Comparison of ENCODE assay signal across 8 cellular contexts in genomic region chr10:30058570-30059132, GRCh38. TPM values are rescaled to one million over a fixed set of nuclear protein-coding genes. Genes with fewer than 3 reads are reported as not detected.
DNase-seq lines count a peak whose midpoint lies in the region; ATAC-seq and TF ChIP-seq lines count a peak whose summit lies in the region.

No MANE protein-coding gene starts in this region.

- H3K9me3 ChIP-seq in endodermal cell (ENCODE audit: control insufficient read depth, low read length): no peaks in the 10 kb centered on the region

- ATAC-seq in GM19452 (IDR thresholded peaks at IDR 0.05; ENCODE audit: unreplicated experiment): no peak
- no peak for ATAC-seq in HG03460 (IDR thresholded peaks at IDR 0.05; ENCODE audit: unreplicated experiment)

- H3K27ac ChIP-seq in endodermal cell (ENCODE audit: low read depth, low read length): no peak overlapping the region

- H3K36me3 ChIP-seq in endodermal cell (ENCODE audit: control insufficient read depth, insufficient read depth, low read length): no peaks in the 10 kb centered on the region

- H3K4me3 Mint-ChIP-seq in endodermal cell (peak overlapping the region; percentile 83), nephron (peak overlapping the region; percentile 91 to 97 (median 91))

- H3K36me3 Mint-ChIP-seq in endodermal cell (ENCODE audit: low read depth) (peaks cover 2% of the 10 kb centered on the region), nephron (ENCODE audit: low read depth) (no peaks in the 10 kb centered on the region)

- H3K9me3 Mint-ChIP-seq in endodermal cell: no peaks in the 10 kb centered on the region
- no peaks in the 10 kb centered on the region for H3K9me3 Mint-ChIP-seq in nephron

- peaks cover 56% of the 10 kb centered on the region for H3K4me1 Mint-ChIP-seq in endodermal cell
- peaks cover 46% of the 10 kb centered on the region for H3K4me1 Mint-ChIP-seq in nephron

- no peak for TF ChIP-seq POLR2A in erythroblast (IDR thresholded peaks at IDR 0.05; ENCODE audit: low read length)

- H3K27me3 Mint-ChIP-seq in endodermal cell (ENCODE audit: insufficient read depth) (peaks cover 44% of the 10 kb centered on the region), nephron (ENCODE audit: low read depth) (peaks cover 45% of the 10 kb centered on the region)

- H3K9ac ChIP-seq in endodermal cell (ENCODE audit: extremely low read depth, low read length, poor library complexity, severe bottlenecking): peak overlapping the region; percentile 62

- H3K27me3 ChIP-seq in endodermal cell (ENCODE audit: control insufficient read depth, insufficient read depth, low read length, poor library complexity, severe bottlenecking): no peaks in the 10 kb centered on the region

- H3K27ac Mint-ChIP-seq in endodermal cell (peak overlapping the region; percentile 87), nephron (peak overlapping the region; percentile 90 to 98 (median 95))

- TF ChIP-seq CTCF in endodermal cell (conservative IDR thresholded peaks at IDR 0.05) (no peak), nephron (IDR thresholded peaks at IDR 0.05; ENCODE audit: unreplicated experiment in 3 of 3) (no peak)

- peak; percentile 35 for DNase-seq in AG20443 (ENCODE audit: low spot score)
- DNase-seq in HuH-7 (ENCODE audit: low spot score): peak; percentile 43
- DNase-seq in endodermal cell: peak; percentile 69
- no peak for DNase-seq in erythroblast (lab: John Stamatoyannopoulos, UW)
- DNase-seq in stimulated activated CD4-positive, alpha-beta T cell treated with anti-CD3 and anti-CD28 coated beads, Interleukin-15, amount 100 ng/mL, for 24 hours: no peak

- peaks cover 6% of the 10 kb centered on the region for H3K4me1 ChIP-seq in endodermal cell (ENCODE audit: control insufficient read depth, insufficient read depth, low read length)

- peak overlapping the region; percentile 84 for H3K4me3 ChIP-seq in endodermal cell (ENCODE audit: low read length)

- 2 to 20% methylated on average over 7 to 48 of the region's 48 CpGs for WGBS in endodermal cell (ENCODE audit: insufficient coverage in 1 of 2, insufficient read length in 1 of 2), 2 experiments

RNA-seq across cellular contexts. Expression of gene JCAD, which starts 0.7 kb away (rescaled TPM):
- total RNA-seq in endodermal cell: 10 to 100 TPM; 40.8 to 52.2 TPM
- 8.5 TPM for polyA plus RNA-seq in endodermal cell (2013, experiment 1 of 2)
- 8.9 TPM for polyA plus RNA-seq in endodermal cell (2013, experiment 2 of 2)

Comparison
In these comparisons a context has a peak if more than half of its experiments do, and no peak if none do; other contexts are left out.
1. DNase-seq: peak in AG20443 (single experiment), HuH-7 (single experiment) and endodermal cell (single experiment); none in erythroblast (0 of 2) and stimulated activated CD4-positive, alpha-beta T cell treated with anti-CD3 and anti-CD28 coated beads, Interleukin-15, amount 100 ng/mL, for 24 hours (single experiment).